39 cellular contexts compared by ENCODE assay signal in the genomic region with DNA sequence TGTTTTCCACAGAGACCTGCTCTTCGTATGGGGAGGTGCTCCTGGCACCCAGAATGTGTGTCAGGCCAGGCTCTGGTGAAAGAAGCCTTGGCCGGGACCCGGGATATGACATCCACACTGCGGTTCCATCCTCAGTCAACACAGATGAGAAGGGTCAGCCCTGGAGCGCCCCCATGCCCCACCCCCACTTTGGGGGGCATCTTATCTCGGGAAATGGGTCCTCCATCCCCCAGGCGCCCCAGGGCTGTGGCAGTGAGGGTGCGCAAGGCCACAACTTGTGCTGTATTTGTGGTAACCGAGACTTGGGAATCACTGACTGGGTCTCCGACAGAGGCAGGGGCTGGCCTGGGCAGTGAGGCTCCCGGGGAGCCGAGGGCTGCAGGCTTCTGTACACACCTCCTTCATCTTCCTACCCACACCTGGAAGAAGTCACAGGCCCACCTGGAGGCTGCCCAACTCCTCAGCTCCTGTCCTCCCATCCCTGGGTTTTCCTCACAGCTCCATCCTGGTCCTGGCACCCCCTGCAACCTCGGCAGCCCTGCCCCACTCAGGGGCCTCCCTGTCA. TPM values are rescaled to one million over a fixed set of nuclear protein-coding genes. Genes with fewer than 3 reads are reported as not detected.
"Had no signal": no experiment of that assay in that cellular context is flagged by ENCODE, and none has a peak within 500 bp of the region (broad histone marks: within the 10 kb centered on the region; RNA-seq: fewer than 3 reads in every experiment).

No MANE protein-coding gene starts in this region.

- H3K4me3 ChIP-seq: adrenal gland, body of pancreas, breast epithelium had no signal

- H3K36me3 ChIP-seq: adrenal gland, brain microvascular endothelial cell, breast epithelium had no signal

- H3K9me3 ChIP-seq: adrenal gland, body of pancreas had no signal

- H3K27me3 Mint-ChIP-seq: activated T-helper 17 cell treated with anti-CD3 and anti-CD28 coated beads, Interleukin-2, amount 50 U/mL, for 72 hours had no signal

- H3K9me3 Mint-ChIP-seq: activated B cell treated with CpG ODN at 0.5 μM for 24 hours; activated CD4-positive, alpha-beta memory T cell treated with anti-CD3 and anti-CD28 coated beads for 36 hours; activated CD4-positive, alpha-beta T cell treated with anti-CD3 and anti-CD28 coated beads, Interleukin-2, amount 10 ng/mL, durations not matched to agents 24 days and 14 days; activated CD8-positive, alpha-beta T cell treated with anti-CD3 and anti-CD28 coated beads for 36 hours; activated naive CD4-positive, alpha-beta T cell treated with anti-CD3 and anti-CD28 coated beads for 36 hours; activated naive CD4-positive, alpha-beta T cell treated with anti-CD3 and anti-CD28 coated beads, Interleukin-2, amount 50 U/mL, for 72 hours; activated naive CD8-positive, alpha-beta T cell treated with anti-CD3 and anti-CD28 coated beads for 36 hours; activated T-cell treated with anti-CD3 and anti-CD28 coated beads, Interleukin-2, amount 50 U/mL, for 4 hours; activated T-cell treated with anti-CD3 and anti-CD28 coated beads, Interleukin-2, amount 50 U/mL, for 72 hours; activated T-helper 1 cell treated with anti-CD3 and anti-CD28 coated beads, Interleukin-12 subunit alpha, Interleukin-12 subunit beta, Interleukin-2, Interleukin-4 antibody, amounts not matched to agents 30 ng/mL and 10 ng/mL and 1 ng/mL, durations not matched to agents 14 hours and 24 hours and 36 hours; activated T-helper 17 cell treated with anti-CD3 and anti-CD28 coated beads, Interleukin-2, amount 50 U/mL, for 72 hours; T-helper 1 cell treated with Interleukin-12 subunit alpha and Interleukin-12 subunit beta and Interleukin-4 antibody, amounts not matched to agents 30 μg/mL and 1 μg/mL, for 36 hours; T-helper 2 cell treated with Interferon-gamma antibody and Interleukin-4, amounts not matched to agents 5 μg/mL and 100 μg/mL, for 36 hours had no signal

- DNase-seq: activated B cell treated with CpG ODN at 0.5 μM for 24 hours; activated CD4-positive, alpha-beta memory T cell treated with anti-CD3 and anti-CD28 coated beads for 36 hours; activated CD4-positive, alpha-beta T cell treated with anti-CD3 and anti-CD28 coated beads for 4 hours; activated CD4-positive, alpha-beta T cell treated with anti-CD3 and anti-CD28 coated beads, Interleukin-2, amount 10 ng/mL, durations not matched to agents 24 days and 14 days; activated CD4-positive, alpha-beta T cell treated with anti-CD3 and anti-CD28 coated beads, Interleukin-2, amount 50 U/mL, for 1 hour; activated CD4-positive, alpha-beta T cell treated with anti-CD3 and anti-CD28 coated beads, Interleukin-2, amount 50 U/mL, for 4 hours; activated CD4-positive, CD25-positive, alpha-beta regulatory T cell treated with anti-CD3 and anti-CD28 coated beads, Interleukin-2, amount 50 U/mL, for 72 hours; activated CD8-positive, alpha-beta memory T cell treated with anti-CD3 and anti-CD28 coated beads, Interleukin-2, amount 50 U/mL, for 4 hours; activated CD8-positive, alpha-beta T cell treated with anti-CD3 and anti-CD28 coated beads for 36 hours; activated effector memory CD4-positive, alpha-beta T cell treated with anti-CD3 and anti-CD28 coated beads, Interleukin-2, amount 50 U/mL, for 16 hours; activated gamma-delta T cell treated with Interleukin-2 at 50 U/mL for 16 hours; activated naive CD4-positive, alpha-beta T cell; activated naive CD4-positive, alpha-beta T cell treated with anti-CD3 and anti-CD28 coated beads for 36 hours; activated naive CD4-positive, alpha-beta T cell treated with anti-CD3 and anti-CD28 coated beads, Interleukin-2, amount 50 U/mL, for 16 hours; activated naive CD8-positive, alpha-beta T cell treated with anti-CD3 and anti-CD28 coated beads for 36 hours; activated T-cell treated with anti-CD3 and anti-CD28 coated beads for 4 hours; activated T-cell treated with anti-CD3 and anti-CD28 coated beads, Interleukin-2, amount 50 U/mL, for 1 hour; activated T-cell treated with anti-CD3 and anti-CD28 coated beads, Interleukin-2, amount 50 U/mL, for 4 hours; activated T-cell treated with anti-CD3 and anti-CD28 coated beads, Interleukin-2, amount 50 U/mL, for 72 hours; adrenal gland; amniotic stem cell; body of pancreas; brain microvascular endothelial cell; central memory CD4-positive, alpha-beta T cell; T-helper 1 cell; T-helper 2 cell; T-helper 9 cell had no signal

- ATAC-seq: activated CD8-positive, alpha-beta T cell treated with anti-CD3 and anti-CD28 coated beads for 36 hours; activated naive CD4-positive, alpha-beta T cell treated with anti-CD3 and anti-CD28 coated beads, Interleukin-2, amount 50 U/mL, for 72 hours; activated T-cell treated with anti-CD3 and anti-CD28 coated beads, Interleukin-2, amount 50 U/mL, for 4 hours; activated T-cell treated with anti-CD3 and anti-CD28 coated beads, Interleukin-2, amount 50 U/mL, for 72 hours; activated T-helper 17 cell treated with anti-CD3 and anti-CD28 coated beads, Interleukin-2, amount 50 U/mL, for 72 hours; body of pancreas had no signal

- H3K27ac Mint-ChIP-seq: activated B cell treated with CpG ODN at 0.5 μM for 24 hours; activated CD4-positive, alpha-beta memory T cell treated with anti-CD3 and anti-CD28 coated beads for 36 hours; activated CD4-positive, alpha-beta T cell treated with anti-CD3 and anti-CD28 coated beads, Interleukin-2, amount 10 ng/mL, durations not matched to agents 24 days and 14 days; activated CD8-positive, alpha-beta T cell treated with anti-CD3 and anti-CD28 coated beads for 36 hours; activated naive CD4-positive, alpha-beta T cell treated with anti-CD3 and anti-CD28 coated beads for 36 hours; activated naive CD4-positive, alpha-beta T cell treated with anti-CD3 and anti-CD28 coated beads, Interleukin-2, amount 50 U/mL, for 72 hours; activated naive CD8-positive, alpha-beta T cell treated with anti-CD3 and anti-CD28 coated beads for 36 hours; activated T-cell treated with anti-CD3 and anti-CD28 coated beads, Interleukin-2, amount 50 U/mL, for 72 hours; activated T-helper 1 cell treated with anti-CD3 and anti-CD28 coated beads, Interleukin-12 subunit alpha, Interleukin-12 subunit beta, Interleukin-2, Interleukin-4 antibody, amounts not matched to agents 30 ng/mL and 10 ng/mL and 1 ng/mL, durations not matched to agents 14 hours and 24 hours and 36 hours; activated T-helper 17 cell treated with anti-CD3 and anti-CD28 coated beads, Interleukin-2, amount 50 U/mL, for 72 hours; T-helper 1 cell treated with Interleukin-12 subunit alpha and Interleukin-12 subunit beta and Interleukin-4 antibody, amounts not matched to agents 30 μg/mL and 1 μg/mL, for 36 hours; T-helper 2 cell treated with Interferon-gamma antibody and Interleukin-4, amounts not matched to agents 5 μg/mL and 100 μg/mL, for 36 hours had no signal

- H3K36me3 Mint-ChIP-seq: activated CD4-positive, alpha-beta memory T cell treated with anti-CD3 and anti-CD28 coated beads for 36 hours; activated naive CD4-positive, alpha-beta T cell treated with anti-CD3 and anti-CD28 coated beads, Interleukin-2, amount 50 U/mL, for 72 hours; activated naive CD8-positive, alpha-beta T cell treated with anti-CD3 and anti-CD28 coated beads for 36 hours had no signal

- H3K27ac ChIP-seq: adrenal gland, body of pancreas, brain microvascular endothelial cell, breast epithelium, VCaP had no signal

- H3K4me1 Mint-ChIP-seq: activated CD4-positive, alpha-beta T cell treated with anti-CD3 and anti-CD28 coated beads, Interleukin-2, amount 10 ng/mL, durations not matched to agents 24 days and 14 days; activated naive CD8-positive, alpha-beta T cell treated with anti-CD3 and anti-CD28 coated beads for 36 hours; activated T-helper 17 cell treated with anti-CD3 and anti-CD28 coated beads, Interleukin-2, amount 50 U/mL, for 72 hours had no signal

- H3K27me3 ChIP-seq: adrenal gland, body of pancreas, brain microvascular endothelial cell had no signal

- H3K4me1 ChIP-seq: adrenal gland, breast epithelium had no signal

- H3K4me3 Mint-ChIP-seq: activated B cell treated with CpG ODN at 0.5 μM for 24 hours; activated CD4-positive, alpha-beta memory T cell treated with anti-CD3 and anti-CD28 coated beads for 36 hours; activated CD4-positive, alpha-beta T cell treated with anti-CD3 and anti-CD28 coated beads, Interleukin-2, amount 10 ng/mL, durations not matched to agents 24 days and 14 days; activated CD8-positive, alpha-beta T cell treated with anti-CD3 and anti-CD28 coated beads for 36 hours; activated naive CD4-positive, alpha-beta T cell treated with anti-CD3 and anti-CD28 coated beads for 36 hours; activated naive CD8-positive, alpha-beta T cell treated with anti-CD3 and anti-CD28 coated beads for 36 hours; activated T-cell treated with anti-CD3 and anti-CD28 coated beads, Interleukin-2, amount 50 U/mL, for 4 hours; activated T-cell treated with anti-CD3 and anti-CD28 coated beads, Interleukin-2, amount 50 U/mL, for 72 hours; activated T-helper 1 cell treated with anti-CD3 and anti-CD28 coated beads, Interleukin-12 subunit alpha, Interleukin-12 subunit beta, Interleukin-2, Interleukin-4 antibody, amounts not matched to agents 30 ng/mL and 10 ng/mL and 1 ng/mL, durations not matched to agents 14 hours and 24 hours and 36 hours; activated T-helper 17 cell treated with anti-CD3 and anti-CD28 coated beads, Interleukin-2, amount 50 U/mL, for 72 hours; T-helper 1 cell treated with Interleukin-12 subunit alpha and Interleukin-12 subunit beta and Interleukin-4 antibody, amounts not matched to agents 30 μg/mL and 1 μg/mL, for 36 hours; T-helper 2 cell treated with Interferon-gamma antibody and Interleukin-4, amounts not matched to agents 5 μg/mL and 100 μg/mL, for 36 hours had no signal

RNA-seq across cellular contexts. Expression of a gene that starts 8.0 kb away (rescaled TPM):
- total RNA-seq: activated B cell treated with CpG ODN at 0.5 μM for 24 hours; activated CD4-positive, alpha-beta memory T cell treated with anti-CD3 and anti-CD28 coated beads for 36 hours; activated CD4-positive, alpha-beta T cell treated with anti-CD3 and anti-CD28 coated beads, Interleukin-2, amount 10 ng/mL, durations not matched to agents 24 days and 14 days; activated CD8-positive, alpha-beta memory T cell treated with anti-CD3 and anti-CD28 coated beads for 36 hours; activated CD8-positive, alpha-beta T cell treated with anti-CD3 and anti-CD28 coated beads for 36 hours; activated naive CD4-positive, alpha-beta T cell treated with anti-CD3 and anti-CD28 coated beads for 36 hours; activated naive CD4-positive, alpha-beta T cell treated with anti-CD3 and anti-CD28 coated beads, Interleukin-2, amount 50 U/mL, for 72 hours; activated naive CD8-positive, alpha-beta T cell treated with anti-CD3 and anti-CD28 coated beads for 36 hours; activated T-cell treated with anti-CD3 and anti-CD28 coated beads, Interleukin-2, amount 50 U/mL, for 4 hours; activated T-cell treated with anti-CD3 and anti-CD28 coated beads, Interleukin-2, amount 50 U/mL, for 72 hours; activated T-helper 1 cell treated with anti-CD3 and anti-CD28 coated beads, Interleukin-12 subunit alpha, Interleukin-12 subunit beta, Interleukin-2, Interleukin-4 antibody, amounts not matched to agents 30 ng/mL and 10 ng/mL and 1 ng/mL, durations not matched to agents 14 hours and 24 hours and 36 hours; astrocyte; body of pancreas; cardiac septum; chondrocyte had no signal
- polyA plus RNA-seq: aorta had no signal
